In genomic region chr4:136680271-136680670, GRCh38 we compare ENCODE assay signal across 19 cellular contexts.
DNase-seq lines count a peak whose midpoint lies in the region; ATAC-seq, FAIRE-seq and TF ChIP-seq lines count a peak whose summit lies in the region.
"Had no signal": no experiment of that assay in that cellular context is flagged by ENCODE, and none has a peak within 500 bp of the region (broad histone marks: within the 10 kb centered on the region; RNA-seq: fewer than 3 reads in every experiment).

No MANE protein-coding gene starts in this region.

- peak; percentile 80 for FAIRE-seq in D721Med (lab: Jason Lieb, UNC)
- FAIRE-seq: K562, small intestine had no signal

- no peak for DNase-seq in D721Med (ENCODE audit: insufficient read length, low spot score)
- DNase-seq in NCI-H2171 treated with DMSO at 0.1 percent for 48 hours (lab: John Stamatoyannopoulos, UW), result peak; percentile 66
- DNase-seq in WERI-Rb-1, result peak; percentile 72
- peak; percentile 20 for DNase-seq in iPS-NIHi7 (ENCODE audit: extremely low spot score)
- DNase-seq in left colon, result no peak
- DNase-seq in Ammon's horn (ENCODE audit: low spot score), result no peak
- no peak for DNase-seq in CD14-positive monocyte (ENCODE audit: low spot score)
- no peak for DNase-seq in NAMALWA (ENCODE audit: low spot score)
- DNase-seq: activated CD8-positive, alpha-beta memory T cell treated with anti-CD3 and anti-CD28 coated beads for 24 hours; amniotic stem cell; midbrain; NCI-H526; PC-9; small intestine; stimulated activated naive CD4-positive, alpha-beta T cell; upper lobe of left lung had no signal

- no peak overlapping the region for H3K4me3 Mint-ChIP-seq in CD14-positive monocyte
- H3K4me3 Mint-ChIP-seq: activated T-helper 17 cell treated with anti-CD3 and anti-CD28 coated beads, Interleukin-2, amount 50 U/mL, for 72 hours had no signal

- H3K27me3 ChIP-seq in WERI-Rb-1 (ENCODE audit: insufficient read depth, low read depth, severe bottlenecking), result no peaks in the 10 kb centered on the region
- H3K27me3 ChIP-seq: upper lobe of left lung had no signal

- H3K27ac ChIP-seq in WERI-Rb-1, result no peak overlapping the region
- H3K27ac ChIP-seq: PC-9, upper lobe of left lung, VCaP had no signal

- no peaks in the 10 kb centered on the region for H3K9me3 ChIP-seq in WERI-Rb-1 (ENCODE audit: severe bottlenecking)
- H3K9me3 ChIP-seq: upper lobe of left lung had no signal

- ATAC-seq in left colon, result no peak
- ATAC-seq: activated T-helper 17 cell treated with anti-CD3 and anti-CD28 coated beads, Interleukin-2, amount 50 U/mL, for 72 hours; K562 had no signal

- no peaks in the 10 kb centered on the region for H3K4me1 Mint-ChIP-seq in CD14-positive monocyte
- H3K4me1 Mint-ChIP-seq: activated T-helper 17 cell treated with anti-CD3 and anti-CD28 coated beads, Interleukin-2, amount 50 U/mL, for 72 hours had no signal

- H3K36me3 Mint-ChIP-seq in CD14-positive monocyte, result no peaks in the 10 kb centered on the region

- H3K9me3 Mint-ChIP-seq in CD14-positive monocyte, result no peaks in the 10 kb centered on the region

- intact Hi-C loops in left colon (cut with DNase I, micrococcal nuclease) (no loop called here), CD14-positive monocyte (cut with micrococcal nuclease) (no loop called here)

- no peaks in the 10 kb centered on the region for H3K27me3 Mint-ChIP-seq in CD14-positive monocyte (ENCODE audit: low read depth in 3 of 3)
- H3K27me3 Mint-ChIP-seq: activated T-helper 17 cell treated with anti-CD3 and anti-CD28 coated beads, Interleukin-2, amount 50 U/mL, for 72 hours had no signal

- no peaks in the 10 kb centered on the region for H3K36me3 ChIP-seq in WERI-Rb-1
- H3K36me3 ChIP-seq: upper lobe of left lung had no signal

- H3K4me3 ChIP-seq in WERI-Rb-1 (ENCODE audit: low read depth, low read length), result no peak overlapping the region
- H3K4me3 ChIP-seq: K562, PC-9, upper lobe of left lung had no signal

- no peak for TF ChIP-seq CTCF in D721Med (IDR thresholded peaks at IDR 0.05; ENCODE audit: insufficient read depth, missing control alignments)
- TF ChIP-seq CTCF in WERI-Rb-1 (IDR thresholded peaks at IDR 0.05; ENCODE audit: low read depth, low read length), result no peak
- no peak for TF ChIP-seq CTCF in CD14-positive monocyte (IDR thresholded peaks at IDR 0.05)

- H3K27ac Mint-ChIP-seq in CD14-positive monocyte, result no peak overlapping the region
- H3K27ac Mint-ChIP-seq: activated T-helper 17 cell treated with anti-CD3 and anti-CD28 coated beads, Interleukin-2, amount 50 U/mL, for 72 hours had no signal

Comparison
In these comparisons a context has a peak if more than half of its experiments do, and no peak if none do; other contexts are left out.
1. DNase-seq: peak in NCI-H2171 treated with DMSO at 0.1 percent for 48 hours (single experiment), WERI-Rb-1 (single experiment) and iPS-NIHi7 (single experiment); none in D721Med (single experiment), left colon (0 of 2), Ammon's horn (single experiment), CD14-positive monocyte (single experiment) and NAMALWA (single experiment).